ENCODE assay signal across 14 cellular contexts in genomic region chrY:14248878-14249576, GRCh38.
"Had no signal": no experiment of that assay in that cellular context is flagged by ENCODE, and none has a peak within 500 bp of the region (broad histone marks: within the 10 kb centered on the region; RNA-seq: fewer than 3 reads in every experiment).

No MANE protein-coding gene starts in this region.

- H3K4me1 Mint-ChIP-seq: activated naive CD4-positive, alpha-beta T cell treated with anti-CD3 and anti-CD28 coated beads, Interleukin-2, amount 10 ng/mL, durations not matched to agents 7 days and 5 days; mesothelial cell of epicardium had no signal

- H3K4me3 Mint-ChIP-seq: activated naive CD4-positive, alpha-beta T cell treated with anti-CD3 and anti-CD28 coated beads, Interleukin-2, amount 10 ng/mL, durations not matched to agents 7 days and 5 days; mesothelial cell of epicardium; natural killer cell treated with Interleukin-12 subunit alpha and Interleukin-12 subunit beta and Interleukin-15 and Interleukin-18, amount 100 ng/mL, for 72 hours; type B pancreatic cell had no signal

- DNase-seq: activated CD4-positive, alpha-beta T cell treated with anti-CD3 and anti-CD28 coated beads for 1 hour; activated CD8-positive, alpha-beta memory T cell treated with anti-CD3 and anti-CD28 coated beads for 24 hours; activated CD8-positive, alpha-beta memory T cell treated with anti-CD3 and anti-CD28 coated beads, Interleukin-2, amount 50 U/mL, for 48 hours; activated effector memory CD4-positive, alpha-beta T cell treated with Interleukin-2 at 50 U/mL for 16 hours; activated naive CD4-positive, alpha-beta T cell treated with anti-CD3 and anti-CD28 coated beads, Interleukin-2, amount 10 ng/mL, durations not matched to agents 7 days and 5 days; activated T-cell treated with anti-CD3 and anti-CD28 coated beads, Interleukin-2, amount 50 U/mL, for 48 hours; head of caudate nucleus; left lung; stimulated activated CD4-positive, alpha-beta T cell treated with anti-CD3 and anti-CD28 coated beads, Interleukin-4, amount 100 ng/mL, for 1 hour; testis had no signal

- H3K27me3 Mint-ChIP-seq: natural killer cell treated with Interleukin-12 subunit alpha and Interleukin-12 subunit beta and Interleukin-15 and Interleukin-18, amount 100 ng/mL, for 72 hours; type B pancreatic cell had no signal

- H3K27ac Mint-ChIP-seq: activated naive CD4-positive, alpha-beta T cell treated with anti-CD3 and anti-CD28 coated beads, Interleukin-2, amount 10 ng/mL, durations not matched to agents 7 days and 5 days; mesothelial cell of epicardium; natural killer cell treated with Interleukin-12 subunit alpha and Interleukin-12 subunit beta and Interleukin-15 and Interleukin-18, amount 100 ng/mL, for 72 hours; type B pancreatic cell had no signal

- ATAC-seq: left lung; natural killer cell treated with Interleukin-12 subunit alpha and Interleukin-12 subunit beta and Interleukin-15 and Interleukin-18, amount 100 ng/mL, for 72 hours; sciatic nerve had no signal

- H3K9me3 Mint-ChIP-seq: activated naive CD4-positive, alpha-beta T cell treated with anti-CD3 and anti-CD28 coated beads, Interleukin-2, amount 10 ng/mL, durations not matched to agents 7 days and 5 days; mesothelial cell of epicardium; natural killer cell treated with Interleukin-12 subunit alpha and Interleukin-12 subunit beta and Interleukin-15 and Interleukin-18, amount 100 ng/mL, for 72 hours; type B pancreatic cell had no signal

- H3K36me3 Mint-ChIP-seq: activated naive CD4-positive, alpha-beta T cell treated with anti-CD3 and anti-CD28 coated beads, Interleukin-2, amount 10 ng/mL, durations not matched to agents 7 days and 5 days; mesothelial cell of epicardium; natural killer cell treated with Interleukin-12 subunit alpha and Interleukin-12 subunit beta and Interleukin-15 and Interleukin-18, amount 100 ng/mL, for 72 hours; type B pancreatic cell had no signal
